10 cellular contexts compared by ENCODE assay signal in genomic region chr10:107915277-107915634, GRCh38.
DNase-seq lines count a peak whose midpoint lies in the region; ATAC-seq and TF ChIP-seq lines count a peak whose summit lies in the region.
"Had no signal": no experiment of that assay in that cellular context is flagged by ENCODE, and none has a peak within 500 bp of the region (broad histone marks: within the 10 kb centered on the region; RNA-seq: fewer than 3 reads in every experiment).

No MANE protein-coding gene starts in this region.

- H3K4me3 ChIP-seq in NT2/D1 (ENCODE audit: insufficient read length, low read depth) (peak overlapping the region; percentile 84), fibroblast of mammary gland (ENCODE audit: control insufficient read depth, low read depth, low read length) (peak overlapping the region; percentile 62), parathyroid adenoma (ENCODE audit: low read depth, low read length) (no peak overlapping the region)

- H3K27me3 ChIP-seq in NT2/D1 (ENCODE audit: insufficient read depth, insufficient read length) (no peaks in the 10 kb centered on the region), parathyroid adenoma (ENCODE audit: control insufficient read depth, insufficient read depth, low read length) (no peaks in the 10 kb centered on the region)

- peak; percentile 36 for ATAC-seq in GM18907 (IDR thresholded peaks at IDR 0.05; ENCODE audit: unreplicated experiment)
- ATAC-seq: activated T-cell treated with anti-CD3 and anti-CD28 coated beads, Interleukin-2, amount 50 U/mL, for 72 hours; T-cell had no signal

- TF ChIP-seq CTCF in fibroblast of mammary gland (conservative IDR thresholded peaks at IDR 0.05; ENCODE audit: control insufficient read depth, insufficient read depth, low read depth, low read length): no peak
- TF ChIP-seq CTCF in parathyroid adenoma (IDR thresholded peaks at IDR 0.05): no peak

- H3K79me2 ChIP-seq in parathyroid adenoma: no peaks in the 10 kb centered on the region

- H3K4me2 ChIP-seq in parathyroid adenoma (ENCODE audit: low read length): peak overlapping the region; percentile 72

- POLR2A ChIA-PET in HEK293T (lab: Yijun Ruan, JAX): no interaction called here

- no peak overlapping the region for H2AFZ ChIP-seq in parathyroid adenoma

- H3K9ac ChIP-seq in NT2/D1 (ENCODE audit: insufficient read length, low read depth): peak overlapping the region; percentile 91
- no peak overlapping the region for H3K9ac ChIP-seq in parathyroid adenoma

- H3K4me1 ChIP-seq in NT2/D1 (ENCODE audit: insufficient read depth, insufficient read length): no peaks in the 10 kb centered on the region
- H3K4me1 ChIP-seq in parathyroid adenoma: no peaks in the 10 kb centered on the region

- no peak overlapping the region for H3K27ac ChIP-seq in parathyroid adenoma

- no peaks in the 10 kb centered on the region for H3K9me3 ChIP-seq in NT2/D1 (ENCODE audit: insufficient read depth, low read length)
- no peaks in the 10 kb centered on the region for H3K9me3 ChIP-seq in parathyroid adenoma (ENCODE audit: control insufficient read depth, low read length)

- H3K36me3 ChIP-seq in NT2/D1 (ENCODE audit: insufficient read depth, insufficient read length, low read length): no peaks in the 10 kb centered on the region
- H3K36me3 ChIP-seq in parathyroid adenoma (ENCODE audit: control insufficient read depth, insufficient read depth, low read length): no peaks in the 10 kb centered on the region

- CTCF ChIA-PET in HEK293T (lab: Yijun Ruan, JAX): no interaction called here

- DNase-seq in NT2/D1 (ENCODE audit: low read depth, low spot score) (no peak), fibroblast of mammary gland (ENCODE audit: low read depth) (peak; percentile 76), hippocampal formation (lab: John Stamatoyannopoulos, UW) (no peak), NCI-H1436 (lab: John Stamatoyannopoulos, UW) (no peak), GDM1 (lab: John Stamatoyannopoulos, UW) (no peak), HEK293T (ENCODE audit: extremely low spot score) (no peak)
- DNase-seq: activated T-cell treated with anti-CD3 and anti-CD28 coated beads, Interleukin-2, amount 50 U/mL, for 72 hours had no signal

TF ChIP-seq in HEK293T, 16 proteins besides CTCF, POLR2A, EP300 and RAD21:
- TF ChIP-seq NFRKB (IDR thresholded peaks at IDR 0.05): no peak
- no peak for TF ChIP-seq ZNF384 (IDR thresholded peaks at IDR 0.05)
- no peak for TF ChIP-seq ARNT (IDR thresholded peaks at IDR 0.05)
- no peak for TF ChIP-seq BHLHE40 (IDR thresholded peaks at IDR 0.05; ENCODE audit: borderline replicate concordance)
- no peak for TF ChIP-seq SUZ12 (IDR thresholded peaks at IDR 0.05)
- no peak for TF ChIP-seq L3MBTL2 (conservative IDR thresholded peaks at IDR 0.05)
- TF ChIP-seq LEF1 (IDR thresholded peaks at IDR 0.05; ENCODE audit: borderline replicate concordance): no peak
- TF ChIP-seq PKNOX1 (IDR thresholded peaks at IDR 0.05): no peak
- no peak for TF ChIP-seq SP1 (IDR thresholded peaks at IDR 0.05)
- TF ChIP-seq TARDBP (IDR thresholded peaks at IDR 0.05): no peak
- no peak for TF ChIP-seq HDGF (IDR thresholded peaks at IDR 0.05; ENCODE audit: borderline replicate concordance)
- TF ChIP-seq ELF4 (IDR thresholded peaks at IDR 0.05): no peak
